ENCODE assay signal across 8 cellular contexts in genomic region chr3:128725932-128726690, GRCh38. TPM values are rescaled to one million over a fixed set of nuclear protein-coding genes. Genes with fewer than 3 reads are reported as not detected.
DNase-seq lines count a peak whose midpoint lies in the region; ATAC-seq and TF ChIP-seq lines count a peak whose summit lies in the region.

TSS of gene RAB7A (plus strand) at chr3:128726183. CDS start at chr3:128795368, 69,185 bp downstream.

- 3% methylated on average over 7 of the region's 71 CpGs for WGBS in SK-N-SH (ENCODE audit: low lambda C conversion rate)
- WGBS in suprapubic skin: under 1% methylated on average over 42 of the region's 71 CpGs

- TF ChIP-seq EP300 in SK-N-SH (IDR thresholded peaks at IDR 0.05; ENCODE audit: borderline replicate concordance in 1 of 2, low read depth in 1 of 2, low read length in 1 of 2) (no peak), suprapubic skin (IDR thresholded peaks at IDR 0.05) (peak; percentile 73)

- CTCF ChIA-PET in SK-N-SH (lab: Yijun Ruan, JAX): interaction anchor here (1.1 to 4.1 kb wide), 4 partner anchors 12 to 106 kb away, joined by 3 to 32 read pairs (median 4); no protein-coding TSS in a partner anchor

- H3K36me3 ChIP-seq in SK-N-SH (replicated peaks in 1 of 2; ENCODE audit: control insufficient read depth in 1 of 2, insufficient read depth in 2 of 2, low read length in 1 of 2) (no peaks in the 10 kb centered on the region), suprapubic skin (no peaks in the 10 kb centered on the region)

- H3K4me3 ChIP-seq in SK-N-SH (ENCODE audit: low read depth in 2 of 2, low read length in 1 of 2) (peak within 1 kb of the TSS; percentile 95 to 97), suprapubic skin (peak within 1 kb of the TSS; percentile 99)

- peak within 1 kb of the TSS; percentile 90 for H3K4me2 ChIP-seq in SK-N-SH

- H3K4me1 ChIP-seq in SK-N-SH (ENCODE audit: control insufficient read depth in 1 of 2, insufficient read depth in 2 of 2, low read depth in 1 of 2, low read length in 1 of 2) (peaks cover 5 to 9% of the 10 kb centered on the region in 2 experiments), suprapubic skin (peaks cover 46% of the 10 kb centered on the region)

- H3K9ac ChIP-seq in SK-N-SH: peak within 1 kb of the TSS; percentile 92

- peak within 1 kb of the TSS; percentile 82 to 90 for H3K27ac ChIP-seq in SK-N-SH (ENCODE audit: low read depth in 2 of 2, low read length in 1 of 2)
- H3K27ac ChIP-seq in suprapubic skin: peak within 1 kb of the TSS; percentile 99

- TF ChIP-seq POLR2A in suprapubic skin (IDR thresholded peaks at IDR 0.05): peak; percentile 80 to 98

- H4K20me1 ChIP-seq in SK-N-SH (ENCODE audit: insufficient read depth): peaks cover 49% of the 10 kb centered on the region

- peak; percentile 94 for ATAC-seq in HG02571 (IDR thresholded peaks at IDR 0.05; ENCODE audit: unreplicated experiment)

- TF ChIP-seq RAD21 in SK-N-SH (IDR thresholded peaks at IDR 0.05; ENCODE audit: low read length): no peak

- POLR2A ChIA-PET in SK-N-SH (lab: Yijun Ruan, JAX): interaction anchor here (1.3 to 1.7 kb wide), 2 partner anchors 46 to 75 kb away, joined by 4 to 11 read pairs; partner anchors contain the start of gene RPN1

- H3K9me3 ChIP-seq in SK-N-SH (no peaks in the 10 kb centered on the region), suprapubic skin (no peaks in the 10 kb centered on the region)

- H3K9me2 ChIP-seq in SK-N-SH: no peaks in the 10 kb centered on the region

- peaks cover 8% of the 10 kb centered on the region for H3F3A ChIP-seq in SK-N-SH (replicated peaks; ENCODE audit: insufficient read depth)

- peak within 1 kb of the TSS; percentile 95 for H2AFZ ChIP-seq in SK-N-SH (ENCODE audit: low read depth)

- DNase-seq in GM04504 (ENCODE audit: low read depth) (peak; percentile 97), NCI-H1048 (lab: John Stamatoyannopoulos, UW) (peak; percentile 93), SK-N-SH (peak; percentile 98), germinal center (ENCODE audit: low spot score) (peak; percentile 97), nucleus accumbens (lab: John Stamatoyannopoulos, UW) (peak; percentile 74 to 99 (median 96)), suprapubic skin (ENCODE audit: low spot score in 2 of 2) (peak; percentile 99)
- peak; percentile 97 for DNase-seq in activated naive CD4-positive, alpha-beta T cell treated with anti-CD3 and anti-CD28 coated beads, Interleukin-2, amount 50 U/mL, for 16 hours

- H3K27me3 ChIP-seq in SK-N-SH (ENCODE audit: insufficient read depth): no peaks in the 10 kb centered on the region
- H3K27me3 ChIP-seq in suprapubic skin: no peaks in the 10 kb centered on the region

- TF ChIP-seq CTCF in SK-N-SH (IDR thresholded peaks at IDR 0.05) (no peak), suprapubic skin (IDR thresholded peaks at IDR 0.05) (no peak)

- H3K79me2 ChIP-seq in SK-N-SH (ENCODE audit: insufficient read depth): peaks cover 59% of the 10 kb centered on the region

TF ChIP-seq in SK-N-SH, 30 proteins besides CTCF, POLR2A, EP300 and RAD21 (continues in another document):
- TF ChIP-seq NRF1 (IDR thresholded peaks at IDR 0.05; ENCODE audit: low read depth, low read length) (no peak), ZBTB33 (IDR thresholded peaks at IDR 0.05; ENCODE audit: borderline replicate concordance, low read depth) (peak; percentile 84), GATA2 (CRISPR knock-in tag; IDR thresholded peaks at IDR 0.05) (no peak), SMC3 (IDR thresholded peaks at IDR 0.05; ENCODE audit: low read depth, low read length) (no peak), EZH2phosphoT487 (IDR thresholded peaks at IDR 0.05; ENCODE audit: borderline replicate concordance, low read depth) (no peak), ELF1 (IDR thresholded peaks at IDR 0.05) (peak; percentile 90), TAF1 (IDR thresholded peaks at IDR 0.05; ENCODE audit: borderline replicate concordance, low read depth, low read length) (peak; percentile 76; the same call in 1 of the 2 replicates), JUND (IDR thresholded peaks at IDR 0.05) (no peak), NFIC (IDR thresholded peaks at IDR 0.05; ENCODE audit: borderline replicate concordance) (no peak), USF1 (IDR thresholded peaks at IDR 0.05; ENCODE audit: borderline replicate concordance, low read depth) (peak; percentile 95), YY1 (IDR thresholded peaks at IDR 0.05; ENCODE audit: low read depth) (peak; percentile 100), GABPA (IDR thresholded peaks at IDR 0.05; ENCODE audit: low read depth) (peak; percentile 93), RCOR1 (IDR thresholded peaks at IDR 0.05; ENCODE audit: low read length) (no peak), POLR2AphosphoS5 (IDR thresholded peaks at IDR 0.05; ENCODE audit: low read depth, low read length) (peak; percentile 93), IRF3 (IDR thresholded peaks at IDR 0.05; ENCODE audit: low read depth, low read length) (no peak), PBX3 (IDR thresholded peaks at IDR 0.05) (no peak), MEF2A (IDR thresholded peaks at IDR 0.05; ENCODE audit: borderline replicate concordance, low read depth) (no peak), RXRA (IDR thresholded peaks at IDR 0.05; ENCODE audit: borderline replicate concordance, low read depth) (no peak), RFX5 (IDR thresholded peaks at IDR 0.05; ENCODE audit: low read length) (no peak), MXI1 (IDR thresholded peaks at IDR 0.05; ENCODE audit: low read depth, low read length) (peak; percentile 70), FOXJ3 (CRISPR knock-in tag; IDR thresholded peaks at IDR 0.05) (no peak), FOSL2 (IDR thresholded peaks at IDR 0.05; ENCODE audit: borderline replicate concordance, low read depth) (no peak), CHD2 (IDR thresholded peaks at IDR 0.05; ENCODE audit: low read length, partially characterized antibody) (peak; percentile 94), TCF12 (IDR thresholded peaks at IDR 0.05) (no peak), TEAD4 (IDR thresholded peaks at IDR 0.05; ENCODE audit: borderline replicate concordance, insufficient read depth) (no peak), MAX (IDR thresholded peaks at IDR 0.05; ENCODE audit: low read depth) (peak; percentile 79), SIN3A (IDR thresholded peaks at IDR 0.05; ENCODE audit: borderline replicate concordance, low read depth, low read length) (peak; percentile 76; the same call in 1 of the 2 replicates)

RNA-seq across cellular contexts. Expression of gene RAB7A, which starts in this region (rescaled TPM):
- polyA plus RNA-seq in SK-N-SH (2012; rRNA removed): 271 and 329 TPM in 2 replicates
- polyA plus RNA-seq in SK-N-SH (2012; cell fraction: cytosol; rRNA removed): 329 and 346 TPM in 2 replicates
- 86.6 and 91.2 TPM in 2 replicates for polyA plus RNA-seq in SK-N-SH (2012; cell fraction: nucleus; rRNA removed)
- total RNA-seq in suprapubic skin: 100 to 1,000 TPM; 120 to 154 (median 133) TPM

Comparison
In these comparisons a context has a peak if more than half of its experiments do, and no peak if none do; other contexts are left out.
1. Peak in every context shown above with its lines: DNase-seq, ATAC-seq, H3K4me3 ChIP-seq and H3K27ac ChIP-seq.